ENCODE assay signal across 12 cellular contexts in genomic region chr2:200377774-200378336, GRCh38.
DNase-seq lines count a peak whose midpoint lies in the region; ATAC-seq and TF ChIP-seq lines count a peak whose summit lies in the region.
"Had no signal": no experiment of that assay in that cellular context is flagged by ENCODE, and none has a peak within 500 bp of the region (broad histone marks: within the 10 kb centered on the region; RNA-seq: fewer than 3 reads in every experiment).

No MANE protein-coding gene starts in this region.

- peaks cover 22% of the 10 kb centered on the region for H3K4me1 ChIP-seq in cardiac muscle cell (ENCODE audit: low read depth)
- peaks cover 7% of the 10 kb centered on the region for H3K4me1 ChIP-seq in OCI-LY7 (ENCODE audit: insufficient read depth, low read length, poor library complexity, severe bottlenecking)

- no peaks in the 10 kb centered on the region for H3K9me2 ChIP-seq in OCI-LY7 (ENCODE audit: insufficient read depth, low read length)

- no peak overlapping the region for H2AFZ ChIP-seq in OCI-LY7 (ENCODE audit: low read length)
- H2AFZ ChIP-seq: parathyroid adenoma had no signal

- H3K27me3 ChIP-seq in cardiac muscle cell: no peaks in the 10 kb centered on the region
- H3K27me3 ChIP-seq: BLaER1 had no signal

- H3K79me2 ChIP-seq in OCI-LY7 (ENCODE audit: insufficient read depth, low read depth, low read length): no peaks in the 10 kb centered on the region

- DNase-seq in cardiac muscle cell (ENCODE audit: low read depth in 1 of 2, low spot score in 1 of 2): no peak
- no peak for DNase-seq in Right ventricle myocardium inferior (ENCODE audit: missing footprints)
- DNase-seq in coronary artery (ENCODE audit: low spot score): no peak
- peak; percentile 69 for DNase-seq in mucosa of gallbladder (ENCODE audit: low spot score)
- DNase-seq in effector CD4-positive, alpha-beta T cell: no peak
- DNase-seq in OCI-LY7 (ENCODE audit: low spot score): no peak
- DNase-seq: NCI-H1048; stimulated activated naive CD4-positive, alpha-beta T cell treated with Interleukin-2 at 50 U/mL for 16 hours had no signal

- H4K20me1 ChIP-seq in OCI-LY7 (ENCODE audit: insufficient read depth, low read length): no peaks in the 10 kb centered on the region
- H4K20me1 ChIP-seq: BLaER1 had no signal

- H3K36me3 ChIP-seq in cardiac muscle cell (no peaks in the 10 kb centered on the region), OCI-LY7 (ENCODE audit: insufficient read depth, low read length) (no peaks in the 10 kb centered on the region)
- H3K36me3 ChIP-seq: BLaER1 had no signal

- intact Hi-C loops in Right ventricle myocardium inferior (cut with DNase I): loop anchor here (5.0 kb wide), 1 partner anchor 71 kb away; the partner anchor contains the start of gene SPATS2L
- intact Hi-C loops in OCI-LY7 (cut with micrococcal nuclease; ENCODE audit: unreplicated experiment): no loop called here

- CTCF ChIA-PET in OCI-LY7 (lab: Charles Lee; ENCODE audit: unreplicated experiment): no interaction called here

- H3K9me3 ChIP-seq in cardiac muscle cell (ENCODE audit: low read depth): no peaks in the 10 kb centered on the region
- H3K9me3 ChIP-seq in OCI-LY7 (ENCODE audit: low read length): no peaks in the 10 kb centered on the region
- H3K9me3 ChIP-seq: BLaER1 had no signal

- ATAC-seq in Right ventricle myocardium inferior (no peak), GM21515 (IDR thresholded peaks at IDR 0.05; ENCODE audit: unreplicated experiment) (no peak), HG03097 (IDR thresholded peaks at IDR 0.05; ENCODE audit: low FRiP score, unreplicated experiment) (no peak)

- H3K4me2 ChIP-seq in OCI-LY7 (ENCODE audit: low read length): no peak overlapping the region

- no peak overlapping the region for H3K4me3 ChIP-seq in cardiac muscle cell
- H3K4me3 ChIP-seq in coronary artery: peak overlapping the region; percentile 46
- H3K4me3 ChIP-seq in OCI-LY7 (ENCODE audit: low read depth, low read length, poor library complexity, severe bottlenecking): no peak overlapping the region
- H3K4me3 ChIP-seq: BLaER1 had no signal

- no TSS peak for BruUV-seq in OCI-LY7 (replicated peaks; lab: Mats Ljungman, UMichigan)

- no peak for TF ChIP-seq CTCF in cardiac muscle cell (IDR thresholded peaks at IDR 0.05; ENCODE audit: low read depth, low read length)
- TF ChIP-seq CTCF in coronary artery (IDR thresholded peaks at IDR 0.05): no peak
- TF ChIP-seq CTCF in OCI-LY7 (conservative IDR thresholded peaks at IDR 0.05; ENCODE audit: low read length): no peak

- POLR2A ChIA-PET in OCI-LY7 (lab: Charles Lee): interaction anchor here (1.1 to 1.5 kb wide), 2 partner anchors 17 to 78 kb away, joined by 3 to 6 read pairs; no protein-coding TSS in a partner anchor

- peak overlapping the region; percentile 35 for H3K27ac ChIP-seq in cardiac muscle cell
- H3K27ac ChIP-seq in coronary artery: peak overlapping the region; percentile 62 to 79
- no peak overlapping the region for H3K27ac ChIP-seq in OCI-LY7 (ENCODE audit: low read depth, low read length, poor library complexity, severe bottlenecking)
- H3K27ac ChIP-seq: BLaER1, parathyroid adenoma had no signal
